In genomic region chr2:221555511-221555845, GRCh38 we compare ENCODE assay signal across 9 cellular contexts. TPM values are rescaled to one million over a fixed set of nuclear protein-coding genes. Genes with fewer than 3 reads are reported as not detected.
DNase-seq lines count a peak whose midpoint lies in the region; ATAC-seq and TF ChIP-seq lines count a peak whose summit lies in the region.
"Had no signal": no experiment of that assay in that cellular context is flagged by ENCODE, and none has a peak within 500 bp of the region (broad histone marks: within the 10 kb centered on the region; RNA-seq: fewer than 3 reads in every experiment).

No MANE protein-coding gene starts in this region.

- no peaks in the 10 kb centered on the region for H3K9me3 Mint-ChIP-seq in activated B cell treated with CpG ODN at 0.5 μM for 24 hours

- H3K4me3 ChIP-seq in BLaER1 treated with 17β-estradiol and CSF1 and Interleukin-3, amounts not matched to agents 10 nM and 100 nM: no peak overlapping the region; a peak in 1 of 20 replicates
- no peak overlapping the region for H3K4me3 ChIP-seq in testis
- H3K4me3 ChIP-seq: K562 had no signal

- POLR2A ChIA-PET in activated B cell treated with CpG ODN at 0.5 μM for 24 hours (lab: Charles Lee): interaction anchor here (0.8 to 1.9 kb wide), 6 partner anchors 9 to 90 kb away, joined by 3 to 11 read pairs (median 4); no protein-coding TSS in a partner anchor

- no peaks in the 10 kb centered on the region for H3K36me3 Mint-ChIP-seq in activated B cell treated with CpG ODN at 0.5 μM for 24 hours (ENCODE audit: low read depth)

- peaks cover 78% of the 10 kb centered on the region for H3K4me1 Mint-ChIP-seq in activated B cell treated with CpG ODN at 0.5 μM for 24 hours

- peaks cover 9 to 47% (median 16%) of the 10 kb centered on the region in 10 experiments; a peak in 19 of 20 replicates for H3K4me1 ChIP-seq in BLaER1 treated with 17β-estradiol and CSF1 and Interleukin-3, amounts not matched to agents 10 nM and 100 nM
- H3K4me1 ChIP-seq in testis: peaks cover 10% of the 10 kb centered on the region

- intact Hi-C loops in activated B cell treated with CpG ODN at 0.5 μM for 24 hours (cut with micrococcal nuclease) (loop anchor here (1.0 to 5.0 kb wide), 4 partner anchors 17 to 353 kb away; partner anchors contain the start of gene EPHA4), testis (cut with DNase I; ENCODE audit: low total_unique reads) (no loop called here)

- H3K27me3 Mint-ChIP-seq in activated B cell treated with CpG ODN at 0.5 μM for 24 hours: no peaks in the 10 kb centered on the region

- no peaks in the 10 kb centered on the region for H3K9me3 ChIP-seq in BLaER1 treated with 17β-estradiol and CSF1 and Interleukin-3, amounts not matched to agents 10 nM and 100 nM (replicated peaks in 1 of 11)
- H3K9me3 ChIP-seq in testis: no peaks in the 10 kb centered on the region

- H3K27ac ChIP-seq in BLaER1 treated with 17β-estradiol and CSF1 and Interleukin-3, amounts not matched to agents 10 nM and 100 nM: peak overlapping the region in 3 of 11 experiments; percentile 61 to 81 (median 72); a peak in 5 of 22 replicates
- H3K27ac ChIP-seq in testis: no peak overlapping the region

- no peaks in the 10 kb centered on the region for H4K20me1 ChIP-seq in BLaER1 treated with 17β-estradiol and CSF1 and Interleukin-3, amounts not matched to agents 10 nM and 100 nM

- H3K4me3 Mint-ChIP-seq in activated B cell treated with CpG ODN at 0.5 μM for 24 hours: peak overlapping the region; percentile 68

- peak overlapping the region in 9 of 11 experiments; percentile 18 to 83 (median 44); a peak in 15 of 22 replicates for H3K4me2 ChIP-seq in BLaER1 treated with 17β-estradiol and CSF1 and Interleukin-3, amounts not matched to agents 10 nM and 100 nM

- peak overlapping the region; percentile 91 for H3K27ac Mint-ChIP-seq in activated B cell treated with CpG ODN at 0.5 μM for 24 hours

- WGBS in testis, 2 donors: 43 to 54% methylated on average over 2 of the region's 2 CpGs

- TF ChIP-seq CTCF in activated B cell treated with CpG ODN at 0.5 μM for 24 hours (IDR thresholded peaks at IDR 0.05): no peak
- no peak for TF ChIP-seq CTCF in testis (IDR thresholded peaks at IDR 0.05)

- no peaks in the 10 kb centered on the region for H3K27me3 ChIP-seq in BLaER1 treated with 17β-estradiol and CSF1 and Interleukin-3, amounts not matched to agents 10 nM and 100 nM
- H3K27me3 ChIP-seq in testis: no peaks in the 10 kb centered on the region

- H3K36me3 ChIP-seq in BLaER1 treated with 17β-estradiol and CSF1 and Interleukin-3, amounts not matched to agents 10 nM and 100 nM: no peaks in the 10 kb centered on the region
- no peaks in the 10 kb centered on the region for H3K36me3 ChIP-seq in testis (ENCODE audit: low read depth, missing control alignments)

- DNase-seq in activated B cell treated with CpG ODN at 0.5 μM for 24 hours (no peak), cerebellar cortex (ENCODE audit: low spot score) (no peak), SHP77 treated with DMSO at 0.1 percent for 48 hours (lab: John Stamatoyannopoulos, UW) (no peak), DMS153 treated with DMSO at 0.1 percent for 48 hours (lab: John Stamatoyannopoulos, UW; ENCODE audit: unreplicated experiment) (no peak), testis (no peak)

- H3K9ac ChIP-seq in BLaER1 treated with 17β-estradiol and CSF1 and Interleukin-3, amounts not matched to agents 10 nM and 100 nM: peak overlapping the region in 3 of 11 experiments; percentile 12 to 70 (median 53); a peak in 2 of 22 replicates

- CTCF ChIA-PET in activated B cell treated with CpG ODN at 0.5 μM for 24 hours (lab: Charles Lee): interaction anchor here (1.2 to 1.3 kb wide), 2 partner anchors 17 to 38 kb away, joined by 3 read pairs; partner anchors contain the start of gene EPHA4

- no peak for TF ChIP-seq POLR2A in testis (IDR thresholded peaks at IDR 0.05)

- ATAC-seq in GM19035 (IDR thresholded peaks at IDR 0.05; ENCODE audit: unreplicated experiment) (peak; percentile 43), HG02970 (IDR thresholded peaks at IDR 0.05; ENCODE audit: low FRiP score, unreplicated experiment) (peak; percentile 30), activated B cell treated with CpG ODN at 0.5 μM for 24 hours (ENCODE audit: low read depth) (peak; percentile 41)
- ATAC-seq: K562 had no signal

RNA-seq across cellular contexts. Expression of gene EPHA4, which starts 16.6 kb away (rescaled TPM):
- total RNA-seq in activated B cell treated with CpG ODN at 0.5 μM for 24 hours (23.9 and 26.4 TPM in 2 replicates), testis (100 to 1,000 TPM; 134 to 139 TPM)
- 47.4 TPM for polyA plus RNA-seq in testis (ENCODE audit: insufficient read depth, low read depth, low replicate concordance)
